In genomic region chrX:7889680-7890079, GRCh38 we compare ENCODE assay signal across 20 cellular contexts. TPM values are rescaled to one million over a fixed set of nuclear protein-coding genes. Genes with fewer than 3 reads are reported as not detected.
DNase-seq lines count a peak whose midpoint lies in the region; ATAC-seq and TF ChIP-seq lines count a peak whose summit lies in the region.
"Had no signal": no experiment of that assay in that cellular context is flagged by ENCODE, and none has a peak within 500 bp of the region (broad histone marks: within the 10 kb centered on the region; RNA-seq: fewer than 3 reads in every experiment).

No MANE protein-coding gene starts in this region.

- H3K4me1 ChIP-seq in hepatocyte (ENCODE audit: insufficient read depth): no peaks in the 10 kb centered on the region
- H3K4me1 ChIP-seq: A549, gastrocnemius medialis, lower lobe of right lung, spleen, upper lobe of left lung had no signal

- TF ChIP-seq CTCF in fibroblast of villous mesenchyme (IDR thresholded peaks at IDR 0.05; ENCODE audit: insufficient read depth, low read depth, low read length) (no peak), hepatocyte (IDR thresholded peaks at IDR 0.05; ENCODE audit: poor library complexity) (no peak)

- DNase-seq in A172 (ENCODE audit: low spot score) (peak; percentile 7), HS-5 (ENCODE audit: low read depth) (peak; percentile 10), fibroblast of villous mesenchyme (ENCODE audit: low read depth) (peak; percentile 19), DMS 273 (lab: John Stamatoyannopoulos, UW; ENCODE audit: unreplicated experiment) (no peak), hepatocyte (ENCODE audit: low spot score) (no peak)
- DNase-seq in activated CD8-positive, alpha-beta memory T cell treated with anti-CD3 and anti-CD28 coated beads, Interleukin-2, amount 50 U/mL, for 4 hours: no peak
- DNase-seq: activated CD4-positive, alpha-beta T cell treated with anti-CD3 and anti-CD28 coated beads for 48 hours; effector CD8-positive, alpha-beta T cell; gastrocnemius medialis; lower lobe of right lung; NCI-H2029 treated with DMSO at 0.1 percent for 48 hours; NCI-H526 treated with DMSO at 0.1 percent for 48 hours; spleen; stimulated activated naive CD4-positive, alpha-beta T cell treated with Interleukin-2 at 50 U/mL for 16 hours; upper lobe of left lung had no signal

- no peak overlapping the region for H3K4me2 ChIP-seq in hepatocyte
- H3K4me2 ChIP-seq: A549 had no signal

- no peaks in the 10 kb centered on the region for H3K9me2 ChIP-seq in hepatocyte (replicated peaks; ENCODE audit: insufficient read depth)

- H2AFZ ChIP-seq in hepatocyte: no peak overlapping the region

- H3K9me3 Mint-ChIP-seq in activated T-helper 17 cell treated with anti-CD3 and anti-CD28 coated beads, Interleukin-2, amount 50 U/mL, for 72 hours: no peaks in the 10 kb centered on the region
- H3K9me3 Mint-ChIP-seq: activated naive CD4-positive, alpha-beta T cell treated with anti-CD3 and anti-CD28 coated beads, Interleukin-2, amount 50 U/mL, for 24 hours had no signal

- no peak overlapping the region for H3K27ac ChIP-seq in hepatocyte
- H3K27ac ChIP-seq: A549, gastrocnemius medialis, lower lobe of right lung, spleen, upper lobe of left lung had no signal

- 50% methylated on average over 2 of the region's 2 CpGs for WGBS in hepatocyte (ENCODE audit: low lambda C conversion rate, missing lambda C conversion rate)

- H3K4me1 Mint-ChIP-seq in activated T-helper 17 cell treated with anti-CD3 and anti-CD28 coated beads, Interleukin-2, amount 50 U/mL, for 72 hours: no peaks in the 10 kb centered on the region
- H3K4me1 Mint-ChIP-seq: activated naive CD4-positive, alpha-beta T cell treated with anti-CD3 and anti-CD28 coated beads, Interleukin-2, amount 50 U/mL, for 24 hours had no signal

- H3K4me3 ChIP-seq in fibroblast of villous mesenchyme (ENCODE audit: low read depth, low read length) (no peak overlapping the region), hepatocyte (no peak overlapping the region)
- H3K4me3 ChIP-seq: A549, gastrocnemius medialis, lower lobe of right lung, spleen, upper lobe of left lung had no signal

- H3K27me3 Mint-ChIP-seq in activated T-helper 17 cell treated with anti-CD3 and anti-CD28 coated beads, Interleukin-2, amount 50 U/mL, for 72 hours: peaks cover 6% of the 10 kb centered on the region
- H3K27me3 Mint-ChIP-seq: activated naive CD4-positive, alpha-beta T cell treated with anti-CD3 and anti-CD28 coated beads, Interleukin-2, amount 50 U/mL, for 24 hours had no signal

- H3K36me3 ChIP-seq in hepatocyte (replicated peaks; ENCODE audit: insufficient read depth, low read depth): no peaks in the 10 kb centered on the region
- H3K36me3 ChIP-seq: gastrocnemius medialis, lower lobe of right lung, spleen, upper lobe of left lung had no signal

- no peaks in the 10 kb centered on the region for H3K36me3 Mint-ChIP-seq in activated T-helper 17 cell treated with anti-CD3 and anti-CD28 coated beads, Interleukin-2, amount 50 U/mL, for 72 hours (ENCODE audit: low read depth)
- H3K36me3 Mint-ChIP-seq: activated naive CD4-positive, alpha-beta T cell treated with anti-CD3 and anti-CD28 coated beads, Interleukin-2, amount 50 U/mL, for 24 hours had no signal

- no peak overlapping the region for H3K4me3 Mint-ChIP-seq in activated T-helper 17 cell treated with anti-CD3 and anti-CD28 coated beads, Interleukin-2, amount 50 U/mL, for 72 hours
- H3K4me3 Mint-ChIP-seq: activated naive CD4-positive, alpha-beta T cell treated with anti-CD3 and anti-CD28 coated beads, Interleukin-2, amount 50 U/mL, for 24 hours had no signal

- no peaks in the 10 kb centered on the region for H3K27me3 ChIP-seq in hepatocyte
- H3K27me3 ChIP-seq: gastrocnemius medialis, spleen, upper lobe of left lung had no signal

- ATAC-seq in activated T-helper 17 cell treated with anti-CD3 and anti-CD28 coated beads, Interleukin-2, amount 50 U/mL, for 72 hours (replicated peaks): peak; percentile 61
- no peak for ATAC-seq in GM21529 (IDR thresholded peaks at IDR 0.05; ENCODE audit: unreplicated experiment)
- ATAC-seq: A549, gastrocnemius medialis, lower lobe of right lung had no signal

- no peak overlapping the region for H3K27ac Mint-ChIP-seq in activated T-helper 17 cell treated with anti-CD3 and anti-CD28 coated beads, Interleukin-2, amount 50 U/mL, for 72 hours
- H3K27ac Mint-ChIP-seq: activated naive CD4-positive, alpha-beta T cell treated with anti-CD3 and anti-CD28 coated beads, Interleukin-2, amount 50 U/mL, for 24 hours had no signal

- H3K9me3 ChIP-seq in hepatocyte (ENCODE audit: low read depth): no peaks in the 10 kb centered on the region
- H3K9me3 ChIP-seq: A549, gastrocnemius medialis, lower lobe of right lung, spleen, upper lobe of left lung had no signal

- H4K20me1 ChIP-seq in hepatocyte (ENCODE audit: insufficient read depth, poor library complexity, severe bottlenecking): no peaks in the 10 kb centered on the region

- no peaks in the 10 kb centered on the region for H3K79me2 ChIP-seq in hepatocyte

RNA-seq across cellular contexts. Expression of gene PNPLA4, which starts 37.5 kb away (rescaled TPM):
- total RNA-seq in A172 (2014; rRNA removed; shearing (Covaris generic)): not detected in 2 replicates
- 1 to 10 TPM; 6.4 to 7.8 TPM for total RNA-seq in activated T-helper 17 cell treated with anti-CD3 and anti-CD28 coated beads, Interleukin-2, amount 50 U/mL, for 72 hours
- total RNA-seq in fibroblast of villous mesenchyme (9.3 and 9.9 TPM in 2 replicates), hepatocyte (19.8 and 23.1 TPM in 2 replicates)
- polyA plus RNA-seq in hepatocyte: 30.3 and 34.1 TPM in 2 replicates

RNA-seq across cellular contexts. Expression of gene VCX, which starts 46.7 kb away (rescaled TPM):
- 2.8 and 9.0 TPM in 2 replicates for total RNA-seq in A172 (2014; rRNA removed; shearing (Covaris generic))
- not detected for total RNA-seq in activated T-helper 17 cell treated with anti-CD3 and anti-CD28 coated beads, Interleukin-2, amount 50 U/mL, for 72 hours
- total RNA-seq in fibroblast of villous mesenchyme (not detected in 2 replicates), hepatocyte (not detected in 2 replicates)
- polyA plus RNA-seq in hepatocyte: not detected in 2 replicates
- total RNA-seq: gastrocnemius medialis, lower lobe of right lung, posterior vena cava, spleen, upper lobe of left lung had no signal
- polyA plus RNA-seq: A549 had no signal

Comparison
In these comparisons a context has a peak if more than half of its experiments do, and no peak if none do; other contexts are left out.
1. DNase-seq: peak in A172 (single experiment), HS-5 (single experiment) and fibroblast of villous mesenchyme (single experiment); none in DMS 273 (single experiment), activated CD8-positive, alpha-beta memory T cell treated with anti-CD3 and anti-CD28 coated beads, Interleukin-2, amount 50 U/mL, for 4 hours (single experiment) and hepatocyte (single experiment).